8 cellular contexts compared by ENCODE assay signal in genomic region chr20:47181056-47181862, GRCh38.
DNase-seq lines count a peak whose midpoint lies in the region; ATAC-seq and TF ChIP-seq lines count a peak whose summit lies in the region.

No MANE protein-coding gene starts in this region.

- H3K27me3 ChIP-seq in brain microvascular endothelial cell (replicated peaks) (no peaks in the 10 kb centered on the region), osteoblast (ENCODE audit: insufficient read depth, low read length) (no peaks in the 10 kb centered on the region), uterus (no peaks in the 10 kb centered on the region)

- ATAC-seq in Right ventricle myocardium inferior, result peak; percentile 42
- ATAC-seq in left ventricle myocardium superior, result no peak
- ATAC-seq in HG02885 (IDR thresholded peaks at IDR 0.05; ENCODE audit: poor library complexity, unreplicated experiment), result no peak

- no peak for TF ChIP-seq POLR2A in uterus (IDR thresholded peaks at IDR 0.05)

- H3K36me3 ChIP-seq in brain microvascular endothelial cell (replicated peaks) (no peaks in the 10 kb centered on the region), osteoblast (ENCODE audit: insufficient read depth, low read length) (no peaks in the 10 kb centered on the region), uterus (no peaks in the 10 kb centered on the region)

- no peaks in the 10 kb centered on the region for H3K79me2 ChIP-seq in osteoblast (ENCODE audit: insufficient read depth, low read length)

- in situ Hi-C loops in brain microvascular endothelial cell (cut with HindIII; ENCODE audit: low pct_ligation_motif_present, low sequenced_read_pairs), result no loop called here

- peak overlapping the region; percentile 69 for H2AFZ ChIP-seq in osteoblast (ENCODE audit: low read length)

- H3K9me3 ChIP-seq in osteoblast (ENCODE audit: low read depth, low read length), result no peaks in the 10 kb centered on the region
- H3K9me3 ChIP-seq in uterus, result no peaks in the 10 kb centered on the region

- H4K20me1 ChIP-seq in osteoblast (ENCODE audit: insufficient read depth, low read length), result no peaks in the 10 kb centered on the region

- H3K4me3 ChIP-seq in brain microvascular endothelial cell (ENCODE audit: low read depth, low read length), result no peak overlapping the region
- H3K4me3 ChIP-seq in osteoblast (ENCODE audit: insufficient read depth, low read length), result no peak overlapping the region
- no peak overlapping the region for H3K4me3 ChIP-seq in uterus

- H3K4me1 ChIP-seq in osteoblast (ENCODE audit: insufficient read depth, low read length) (no peaks in the 10 kb centered on the region), uterus (no peaks in the 10 kb centered on the region)

- intact Hi-C loops in Right ventricle myocardium inferior (cut with DNase I) (no loop called here), left ventricle myocardium superior (cut with micrococcal nuclease) (no loop called here), uterus (cut with DNase I; ENCODE audit: low total_unique reads) (no loop called here)

- no peak overlapping the region for H3K4me2 ChIP-seq in osteoblast (ENCODE audit: insufficient read depth, low read length)

- TF ChIP-seq CTCF in brain microvascular endothelial cell (IDR thresholded peaks at IDR 0.05; ENCODE audit: low read depth, low read length, missing control alignments) (no peak), osteoblast (IDR thresholded peaks at IDR 0.05; ENCODE audit: extremely low read depth, low read depth, low read length) (no peak), uterus (IDR thresholded peaks at IDR 0.05) (no peak)

- no peak for DNase-seq in Right ventricle myocardium inferior (ENCODE audit: missing footprints)
- DNase-seq in left ventricle myocardium superior, result no peak
- peak; percentile 81 for DNase-seq in NCI-H226
- DNase-seq in brain microvascular endothelial cell, result peak; percentile 77
- DNase-seq in osteoblast (ENCODE audit: insufficient read length, low spot score, missing footprints), result peak; percentile 95
- no peak for DNase-seq in uterus
- no peak for DNase-seq in KG1 (lab: John Stamatoyannopoulos, UW)

- H3K27ac ChIP-seq in brain microvascular endothelial cell, result no peak overlapping the region
- no peak overlapping the region for H3K27ac ChIP-seq in osteoblast (ENCODE audit: low read depth, low read length)
- no peak overlapping the region for H3K27ac ChIP-seq in uterus

Comparison
In these comparisons a context has a peak if more than half of its experiments do, and no peak if none do; other contexts are left out.
1. DNase-seq: peak in NCI-H226 (single experiment), brain microvascular endothelial cell (single experiment) and osteoblast (single experiment); none in Right ventricle myocardium inferior (single experiment), left ventricle myocardium superior (single experiment), uterus (0 of 2) and KG1 (single experiment).